ENCODE assay signal across 16 cellular contexts in genomic region chr1:246281195-246281594, GRCh38.
A peak's percentile ranks its signal among the peaks of the same experiment; 100 is the strongest.
DNase-seq lines count a peak whose midpoint lies in the region; ATAC-seq, FAIRE-seq and TF ChIP-seq lines count a peak whose summit lies in the region.
"Had no signal": no experiment of that assay in that cellular context is flagged by ENCODE, and none has a peak within 500 bp of the region (broad histone marks: within the 10 kb centered on the region; RNA-seq: fewer than 3 reads in every experiment).

No MANE protein-coding gene starts in this region.

- 92% methylated on average over 4 of the region's 4 CpGs for WGBS in HepG2 (ENCODE audit: low lambda C conversion rate)
- 73% methylated on average over 4 of the region's 4 CpGs for WGBS in right lobe of liver (ENCODE audit: insufficient coverage, low coverage, low lambda C conversion rate, missing lambda C conversion rate)

- H3K36me3 ChIP-seq in HepG2 (replicated peaks in 1 of 2; ENCODE audit: control insufficient read depth in 1 of 2, insufficient read depth in 2 of 2, low read length in 2 of 2) (no peaks in the 10 kb centered on the region), right lobe of liver (no peaks in the 10 kb centered on the region), PC-3 (ENCODE audit: low read depth, low read length) (no peaks in the 10 kb centered on the region)
- H3K36me3 ChIP-seq: BE2C had no signal

- POLR2A ChIA-PET in HepG2 (lab: Yijun Ruan, JAX) (no interaction called here), PC-3 (lab: Charles Lee; ENCODE audit: unreplicated experiment) (interaction anchor here (0.6 kb wide), 1 partner anchor 547 kb away, joined by 3 read pairs; no protein-coding TSS in a partner anchor)

- H3K79me2 ChIP-seq in HepG2 (ENCODE audit: insufficient read depth, low read length) (no peaks in the 10 kb centered on the region), PC-3 (ENCODE audit: low read length) (no peaks in the 10 kb centered on the region)

- H3K4me2 ChIP-seq in HepG2 (ENCODE audit: low read depth, low read length), result no peak overlapping the region
- H3K4me2 ChIP-seq in PC-3 (ENCODE audit: low read length), result peak overlapping the region; percentile 42
- H3K4me2 ChIP-seq: GM23338 had no signal

- BruUV-seq in HepG2 (replicated peaks; lab: Mats Ljungman, UMichigan), result no TSS peak
- no TSS peak for BruUV-seq in PC-3 (replicated peaks; lab: Mats Ljungman, UMichigan)

- H3K27ac ChIP-seq in HepG2 (ENCODE audit: extremely low read length, insufficient read depth, low read length) (peak overlapping the region; percentile 19), right lobe of liver (no peak overlapping the region), PC-3 (ENCODE audit: low read length) (peak overlapping the region; percentile 54)

- H3K27me3 Mint-ChIP-seq in glutamatergic neuron (ENCODE audit: unreplicated experiment), result peaks cover 1% of the 10 kb centered on the region
- no peaks in the 10 kb centered on the region for H3K27me3 Mint-ChIP-seq in activated naive CD8-positive, alpha-beta T cell treated with anti-CD3 and anti-CD28 coated beads, Interleukin-2, amount 50 U/mL, for 24 hours
- H3K27me3 Mint-ChIP-seq: CD4-positive, CD25-positive, alpha-beta regulatory T cell had no signal

- TF ChIP-seq RAD21 in HepG2 (CRISPR knock-in tag; IDR thresholded peaks at IDR 0.05), result no peak

- H3K27me3 ChIP-seq in HepG2 (ENCODE audit: control insufficient read depth in 1 of 2, insufficient read depth in 2 of 2, low read length in 2 of 2), result no peaks in the 10 kb centered on the region
- H3K27me3 ChIP-seq in right lobe of liver, result no peaks in the 10 kb centered on the region
- H3K27me3 ChIP-seq in PC-3 (ENCODE audit: low read length), result no peaks in the 10 kb centered on the region
- H3K27me3 ChIP-seq: BE2C had no signal

- no peak overlapping the region for H3K9ac ChIP-seq in HepG2 (ENCODE audit: insufficient read depth, low read depth, low read length)
- peak overlapping the region; percentile 2; the same call in 1 of the 2 replicates for H3K9ac ChIP-seq in PC-3 (ENCODE audit: low read length)

- H2AFZ ChIP-seq in HepG2 (ENCODE audit: low read length) (no peak overlapping the region), PC-3 (ENCODE audit: low read length) (no peak overlapping the region)
- H2AFZ ChIP-seq: GM23338 had no signal

- H3F3A ChIP-seq in PC-3 (ENCODE audit: low read length, unreplicated experiment), result no peaks in the 10 kb centered on the region

- H3K9me2 ChIP-seq in PC-3 (replicated peaks; ENCODE audit: low read length), result no peaks in the 10 kb centered on the region

- H3K9me3 Mint-ChIP-seq in glutamatergic neuron (ENCODE audit: unreplicated experiment), result peaks cover 4% of the 10 kb centered on the region
- H3K9me3 Mint-ChIP-seq in activated naive CD8-positive, alpha-beta T cell treated with anti-CD3 and anti-CD28 coated beads, Interleukin-2, amount 50 U/mL, for 24 hours, result no peaks in the 10 kb centered on the region
- H3K9me3 Mint-ChIP-seq: CD4-positive, CD25-positive, alpha-beta regulatory T cell; HFFc6 had no signal

- H3K4me1 ChIP-seq in HepG2 (ENCODE audit: insufficient read depth, low read length) (peaks cover 14% of the 10 kb centered on the region), right lobe of liver (peaks cover 0 to 6% (median 0%) of the 10 kb centered on the region in 4 donors), PC-3 (ENCODE audit: insufficient read depth, low read length) (peaks cover 23% of the 10 kb centered on the region)

- CTCF ChIA-PET in HepG2 (lab: Yijun Ruan, JAX; ENCODE audit: low intra/inter-chr PET ratio, low total read pairs), result no interaction called here
- CTCF ChIA-PET in PC-3 (lab: Charles Lee), result interaction anchor here (0.6 to 1.6 kb wide), 7 partner anchors 36 to 646 kb away, joined by 3 to 7 read pairs (median 3); no protein-coding TSS in a partner anchor

- FAIRE-seq in HepG2 (lab: Jason Lieb, UNC), result no peak
- FAIRE-seq: H54 had no signal

- TF ChIP-seq EP300 in HepG2 (IDR thresholded peaks at IDR 0.05; ENCODE audit: low read depth in 2 of 2, low read length in 2 of 2) (no peak), HepG2 (CRISPR knock-in tag; IDR thresholded peaks at IDR 0.05; ENCODE audit: borderline replicate concordance) (no peak)

- no peak for TF ChIP-seq POLR2A in HepG2 (IDR thresholded peaks at IDR 0.05; ENCODE audit: insufficient read depth in 1 of 2, low read depth in 2 of 2, low read length in 2 of 2)
- no peak for TF ChIP-seq POLR2A in right lobe of liver (IDR thresholded peaks at IDR 0.05)

- no peak for TF ChIP-seq CTCF in HepG2 (CRISPR knock-in tag; IDR thresholded peaks at IDR 0.05)
- no peak for TF ChIP-seq CTCF in right lobe of liver (IDR thresholded peaks at IDR 0.05)
- TF ChIP-seq CTCF in PC-3 (conservative IDR thresholded peaks at IDR 0.05; ENCODE audit: low read depth, low read length), result no peak
- TF ChIP-seq CTCF in glutamatergic neuron (IDR thresholded peaks at IDR 0.05; ENCODE audit: partially characterized antibody, unreplicated experiment), result no peak

- peaks cover 19% of the 10 kb centered on the region for H3K4me1 Mint-ChIP-seq in glutamatergic neuron (ENCODE audit: low read depth, unreplicated experiment)
- H3K4me1 Mint-ChIP-seq in activated naive CD8-positive, alpha-beta T cell treated with anti-CD3 and anti-CD28 coated beads, Interleukin-2, amount 50 U/mL, for 24 hours, result no peaks in the 10 kb centered on the region

- peak overlapping the region; percentile 17 for H3K27ac Mint-ChIP-seq in glutamatergic neuron (ENCODE audit: unreplicated experiment)
- H3K27ac Mint-ChIP-seq in activated naive CD8-positive, alpha-beta T cell treated with anti-CD3 and anti-CD28 coated beads, Interleukin-2, amount 50 U/mL, for 24 hours, result no peak overlapping the region
- H3K27ac Mint-ChIP-seq: GM23338, HFFc6 had no signal

- no peaks in the 10 kb centered on the region for H4K20me1 ChIP-seq in HepG2 (ENCODE audit: insufficient read depth, low read length)
- no peaks in the 10 kb centered on the region for H4K20me1 ChIP-seq in PC-3 (ENCODE audit: low read length)

- intact Hi-C loops in HepG2 (cut with micrococcal nuclease; ENCODE audit: unreplicated experiment) (loop anchor here (2.0 kb wide), 1 partner anchor 164 kb away; no protein-coding TSS in a partner anchor), right lobe of liver (cut with DNase I) (no loop called here), PC-3 (cut with micrococcal nuclease) (loop anchor here (2.0 to 5.0 kb wide), 5 partner anchors 124 to 1129 kb away; partner anchors contain the start of gene KIF26B), posterior vena cava (cut with DNase I) (no loop called here)

- DNase-seq in HepG2 (ENCODE audit: low spot score) (no peak), right lobe of liver (no peak), PC-3 (no peak), glutamatergic neuron (no peak), NOMO-1 treated with DMSO at 0.1 percent for 48 hours (lab: John Stamatoyannopoulos, UW; ENCODE audit: unreplicated experiment) (no peak), posterior vena cava (ENCODE audit: low spot score) (no peak)
- no peak for DNase-seq in activated naive CD8-positive, alpha-beta T cell treated with anti-CD3 and anti-CD28 coated beads, Interleukin-2, amount 50 U/mL, for 24 hours
- DNase-seq: 8988T, DMS79 had no signal

- in situ Hi-C loops in HepG2 (cut with HindIII; ENCODE audit: extremely low pct_ligation_motif_present, low pct_unique_long_range_greater_than_20kb), result loop anchor here (10.0 kb wide), 1 partner anchor 266 kb away; no protein-coding TSS in a partner anchor

- H3K4me3 Mint-ChIP-seq in glutamatergic neuron (ENCODE audit: unreplicated experiment), result no peak overlapping the region
- no peak overlapping the region for H3K4me3 Mint-ChIP-seq in activated naive CD8-positive, alpha-beta T cell treated with anti-CD3 and anti-CD28 coated beads, Interleukin-2, amount 50 U/mL, for 24 hours
- H3K4me3 Mint-ChIP-seq: CD4-positive, CD25-positive, alpha-beta regulatory T cell; GM23338; HFFc6 had no signal

- H3K9me3 ChIP-seq in HepG2 (ENCODE audit: low read length), result no peaks in the 10 kb centered on the region
- H3K9me3 ChIP-seq in right lobe of liver, result no peaks in the 10 kb centered on the region
- H3K9me3 ChIP-seq in PC-3 (ENCODE audit: low read length), result no peaks in the 10 kb centered on the region
- H3K9me3 ChIP-seq: BE2C, Caco-2 had no signal

- no peaks in the 10 kb centered on the region for H3K36me3 Mint-ChIP-seq in glutamatergic neuron (ENCODE audit: unreplicated experiment)
- H3K36me3 Mint-ChIP-seq in activated naive CD8-positive, alpha-beta T cell treated with anti-CD3 and anti-CD28 coated beads, Interleukin-2, amount 50 U/mL, for 24 hours (ENCODE audit: low read depth), result peaks cover 9% of the 10 kb centered on the region

- ATAC-seq in HepG2 (peak; percentile 47; the same call in 2 of the 3 replicates), right lobe of liver (no peak), PC-3 (peak; percentile 32), HG02885 (IDR thresholded peaks at IDR 0.05; ENCODE audit: poor library complexity, unreplicated experiment) (no peak)
- no peak for ATAC-seq in activated naive CD8-positive, alpha-beta T cell treated with anti-CD3 and anti-CD28 coated beads, Interleukin-2, amount 50 U/mL, for 24 hours
- ATAC-seq: GM23338 had no signal

- H3K4me3 ChIP-seq in HepG2 (replicated peaks in 1 of 3; ENCODE audit: insufficient read depth in 1 of 3, low read depth in 2 of 3, low read length in 3 of 3) (no peak overlapping the region), right lobe of liver (no peak overlapping the region), PC-3 (ENCODE audit: low read length) (no peak overlapping the region)
- H3K4me3 ChIP-seq: GM23338 had no signal

TF ChIP-seq in HepG2, 621 proteins besides CTCF, POLR2A, EP300 and RAD21 (continues in another document):
- TF ChIP-seq SIX1 (CRISPR knock-in tag; IDR thresholded peaks at IDR 0.05; ENCODE audit: borderline replicate concordance) (no peak), ZBTB26 (CRISPR knock-in tag; IDR thresholded peaks at IDR 0.05; ENCODE audit: borderline replicate concordance) (no peak)

Comparison
In these comparisons a context has a peak if more than half of its experiments do, and no peak if none do; other contexts are left out.
1. ATAC-seq: peak in HepG2 (single experiment) and PC-3 (single experiment); none in right lobe of liver (0 of 4), HG02885 (single experiment) and activated naive CD8-positive, alpha-beta T cell treated with anti-CD3 and anti-CD28 coated beads, Interleukin-2, amount 50 U/mL, for 24 hours (single experiment).
2. H3K27ac ChIP-seq: peak in HepG2 (single experiment) and PC-3 (single experiment); none in right lobe of liver (0 of 3).
3. intact Hi-C loops: an anchor here in HepG2 (2.0 kb wide) and PC-3 (2.0 to 5.0 kb wide); none called in right lobe of liver and posterior vena cava.